ENCODE assay signal across 13 cellular contexts in the genomic region with DNA sequence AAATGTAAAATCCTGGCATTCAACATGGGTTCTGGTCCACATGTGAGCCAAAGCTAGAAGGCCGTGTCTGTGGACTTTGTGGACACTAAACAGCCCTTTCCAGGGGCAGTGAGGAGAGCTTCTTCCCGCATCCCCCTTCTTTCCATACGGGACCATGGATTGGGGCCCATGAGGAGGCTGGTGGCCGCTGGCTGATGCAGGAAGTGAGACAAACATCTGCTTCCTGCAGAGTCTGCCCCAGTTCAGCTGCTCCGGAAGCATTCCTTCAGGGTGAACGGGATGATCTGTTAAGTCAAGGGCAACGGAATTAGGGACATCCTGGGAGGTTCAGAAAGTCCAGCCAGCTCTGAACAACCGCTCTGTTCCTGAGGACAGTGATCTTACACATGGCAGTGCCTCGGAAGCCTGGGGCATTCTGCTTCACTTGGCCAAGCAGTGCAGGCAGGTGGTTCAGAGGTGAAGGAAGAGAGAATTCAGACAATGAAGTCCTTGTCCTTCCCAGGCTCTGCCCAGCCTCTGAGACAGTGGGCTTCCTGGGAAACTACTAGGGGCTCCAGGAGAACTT. TPM values are rescaled to one million over a fixed set of nuclear protein-coding genes. Genes with fewer than 3 reads are reported as not detected.
DNase-seq lines count a peak whose midpoint lies in the region; ATAC-seq and TF ChIP-seq lines count a peak whose summit lies in the region.
"Had no signal": no experiment of that assay in that cellular context is flagged by ENCODE, and none has a peak within 500 bp of the region (broad histone marks: within the 10 kb centered on the region; RNA-seq: fewer than 3 reads in every experiment).

No MANE protein-coding gene starts in this region.

- H3K27ac ChIP-seq in HL-60 (replicated peaks) = peak overlapping the region; percentile 37
- H3K27ac ChIP-seq in mesodermal cell (ENCODE audit: low read depth, low read length, severe bottlenecking) = peak overlapping the region; percentile 69

- peak; percentile 51 for DNase-seq in activated CD4-positive, CD25-positive, alpha-beta regulatory T cell treated with anti-CD3 and anti-CD28 coated beads, Interleukin-2, amount 50 U/mL, for 72 hours
- DNase-seq in activated CD4-positive, CD25-positive, alpha-beta regulatory T cell (lab: John Stamatoyannopoulos, UW) = no peak
- no peak for DNase-seq in HL-60 (ENCODE audit: low read depth in 1 of 2, low spot score in 1 of 2)
- peak in 1 of 2 donors; percentile 64 for DNase-seq in activated naive CD4-positive, alpha-beta T cell treated with anti-CD3 and anti-CD28 coated beads, Interleukin-2, amount 50 U/mL, for 72 hours (ENCODE audit: low spot score in 2 of 2)
- DNase-seq in CD14-positive monocyte (ENCODE audit: low spot score) = no peak
- no peak for DNase-seq in NCI-H2227 treated with DMSO at 0.1 percent for 48 hours (lab: John Stamatoyannopoulos, UW)
- DNase-seq in sciatic nerve (ENCODE audit: low spot score) = no peak
- DNase-seq: foreskin fibroblast, NCI-H1436 had no signal

- H3K27me3 ChIP-seq in HL-60 (ENCODE audit: insufficient read depth, poor library complexity, severe bottlenecking) = no peaks in the 10 kb centered on the region

- peaks cover 1 to 11% (median 2%) of the 10 kb centered on the region in 3 donors for H3K27me3 Mint-ChIP-seq in CD14-positive monocyte (ENCODE audit: low read depth in 3 of 3)

- H3K4me1 ChIP-seq in mesodermal cell (ENCODE audit: control insufficient read depth, insufficient read depth, low read length, poor library complexity, severe bottlenecking) = peaks cover 29% of the 10 kb centered on the region

- peaks cover 14 to 16% of the 10 kb centered on the region in 2 donors for H3K36me3 Mint-ChIP-seq in activated naive CD4-positive, alpha-beta T cell treated with anti-CD3 and anti-CD28 coated beads, Interleukin-2, amount 50 U/mL, for 72 hours
- H3K36me3 Mint-ChIP-seq in CD14-positive monocyte = no peaks in the 10 kb centered on the region

- intact Hi-C loops in CD14-positive monocyte (cut with micrococcal nuclease) = no loop called here
- intact Hi-C loops in sciatic nerve (cut with DNase I) = no loop called here

- H3K27ac Mint-ChIP-seq in activated naive CD4-positive, alpha-beta T cell treated with anti-CD3 and anti-CD28 coated beads, Interleukin-2, amount 50 U/mL, for 72 hours = peak overlapping the region; percentile 96
- H3K27ac Mint-ChIP-seq in CD14-positive monocyte = peak overlapping the region in 3 of 7 donors; percentile 15 to 57 (median 30)

- H3K4me3 ChIP-seq in HL-60 (replicated peaks; ENCODE audit: insufficient read depth, low read length) (no peak overlapping the region), mesodermal cell (ENCODE audit: extremely low read depth, insufficient read depth, low read length, poor library complexity, severe bottlenecking) (no peak overlapping the region)

- no peak for TF ChIP-seq CTCF in HL-60 (IDR thresholded peaks at IDR 0.05; ENCODE audit: insufficient read depth, low read length)
- no peak for TF ChIP-seq CTCF in CD14-positive monocyte (IDR thresholded peaks at IDR 0.05)

- H3K9me3 Mint-ChIP-seq in activated naive CD4-positive, alpha-beta T cell treated with anti-CD3 and anti-CD28 coated beads, Interleukin-2, amount 50 U/mL, for 72 hours = peaks cover 0 to 7% of the 10 kb centered on the region in 2 donors
- H3K9me3 Mint-ChIP-seq in CD14-positive monocyte = peaks cover 0 to 3% (median 0%) of the 10 kb centered on the region in 7 donors

- H3K4me1 Mint-ChIP-seq in CD14-positive monocyte = peaks cover 26% of the 10 kb centered on the region

- ATAC-seq in activated naive CD4-positive, alpha-beta T cell treated with anti-CD3 and anti-CD28 coated beads, Interleukin-2, amount 50 U/mL, for 72 hours = peak in 1 of 2 donors; percentile 64
- no peak for ATAC-seq in sciatic nerve

- no peaks in the 10 kb centered on the region for H3K36me3 ChIP-seq in mesodermal cell (ENCODE audit: control insufficient read depth, insufficient read depth, low read length)

- H3K9me3 ChIP-seq in mesodermal cell (ENCODE audit: control insufficient read depth, low read length) = no peaks in the 10 kb centered on the region

- 85 to 89% methylated on average over 7 to 9 of the region's 9 CpGs for WGBS in mesodermal cell (ENCODE audit: insufficient coverage in 2 of 2), 2 experiments

- H3K4me3 Mint-ChIP-seq in CD14-positive monocyte = peak overlapping the region in 1 of 2 donors; percentile 71

RNA-seq across cellular contexts. Expression of a gene that starts 1.5 kb away (rescaled TPM):
- total RNA-seq in activated naive CD4-positive, alpha-beta T cell treated with anti-CD3 and anti-CD28 coated beads, Interleukin-2, amount 50 U/mL, for 72 hours = 1 to 10 TPM in 1 of 2 donors, under 1 TPM in 1; 0.66 to 1.7 TPM
- polyA plus RNA-seq in mesodermal cell (2013, experiment 1 of 2) = not detected
- not detected for polyA plus RNA-seq in mesodermal cell (2013, experiment 2 of 2)
- not detected for polyA plus RNA-seq in CD14-positive monocyte
- total RNA-seq in sciatic nerve = not detected
- total RNA-seq: A172, Daoy, kidney epithelial cell had no signal
